Comparison of ENCODE assay signal across 13 cellular contexts in the genomic region with DNA sequence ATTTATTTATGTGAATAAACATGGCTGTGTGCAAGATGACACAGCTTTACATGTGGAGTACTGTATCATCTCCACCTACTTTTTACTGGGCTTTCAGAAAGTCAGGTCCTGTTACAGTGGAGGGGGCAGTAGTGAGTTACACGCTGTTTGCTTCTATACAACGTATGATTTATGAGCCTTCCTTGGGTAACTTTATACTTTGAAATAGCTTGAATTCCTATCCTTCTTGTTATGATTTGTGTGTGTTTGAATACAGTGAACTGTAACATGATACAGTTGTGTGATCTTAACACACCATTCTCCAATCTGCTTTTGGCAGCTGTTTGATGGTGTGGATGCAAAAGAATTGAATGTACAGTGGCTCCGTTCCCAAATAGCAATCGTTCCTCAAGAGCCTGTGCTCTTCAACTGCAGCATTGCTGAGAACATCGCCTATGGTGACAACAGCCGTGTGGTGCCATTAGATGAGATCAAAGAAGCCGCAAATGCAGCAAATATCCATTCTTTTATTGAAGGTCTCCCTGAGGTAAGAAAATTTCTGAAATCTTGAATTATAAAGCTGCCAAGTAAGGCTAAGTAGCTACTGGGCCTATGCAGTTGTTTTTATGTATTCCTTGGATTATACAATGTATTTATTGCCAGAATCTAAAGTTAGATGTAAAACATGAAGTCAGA. TPM values are rescaled to one million over a fixed set of nuclear protein-coding genes. Genes with fewer than 3 reads are reported as not detected.
DNase-seq lines count a peak whose midpoint lies in the region; ATAC-seq, FAIRE-seq and TF ChIP-seq lines count a peak whose summit lies in the region.
"Had no signal": no experiment of that assay in that cellular context is flagged by ENCODE, and none has a peak within 500 bp of the region (broad histone marks: within the 10 kb centered on the region; RNA-seq: fewer than 3 reads in every experiment).

No MANE protein-coding gene starts in this region.

- no peak overlapping the region for H2BK20ac ChIP-seq in H1 (ENCODE audit: low read length)

- H4K20me1 ChIP-seq in H1 (replicated peaks in 1 of 2; ENCODE audit: control insufficient read depth in 1 of 2, insufficient read depth in 2 of 2, low read length in 2 of 2) = no peaks in the 10 kb centered on the region

- 0 out of 2 replicates have a peak, but pooled peaks have one; percentile 28 for TF ChIP-seq CTCF in A673 (conservative IDR thresholded peaks at IDR 0.05; ENCODE audit: low read depth, low read length)
- TF ChIP-seq CTCF in H1 (IDR thresholded peaks at IDR 0.05; ENCODE audit: control extremely low read depth in 1 of 3, insufficient read depth in 1 of 3, low read depth in 1 of 3, low read length in 3 of 3) = peak in 1 of 3 experiments; percentile 37; a peak in 1 of 4 replicates

- no TSS peak for BruUV-seq in A673 (replicated peaks; lab: Mats Ljungman, UMichigan)

- no peak overlapping the region for H3K4me3 Mint-ChIP-seq in activated naive CD8-positive, alpha-beta T cell treated with anti-CD3 and anti-CD28 coated beads for 36 hours
- H3K4me3 Mint-ChIP-seq: activated B cell treated with CpG ODN at 0.5 μM for 24 hours had no signal

- peak; percentile 28 for FAIRE-seq in H1 (lab: Jason Lieb, UNC)

- POLR2A ChIA-PET in A673 (lab: Charles Lee; ENCODE audit: low non-redundant PET) = no interaction called here
- POLR2A ChIA-PET in H1 (lab: Charles Lee; ENCODE audit: partially characterized antibody) = interaction anchor here (1.2 kb wide), 1 partner anchor 9 kb away, joined by 3 read pairs; no protein-coding TSS in a partner anchor

- no peak overlapping the region for H4K5ac ChIP-seq in H1 (ENCODE audit: insufficient read length, low read depth, low read length)

- H3K36me3 ChIP-seq in A673 (ENCODE audit: insufficient read depth, low read length, poor library complexity, severe bottlenecking) (no peaks in the 10 kb centered on the region), H1 (ENCODE audit: control insufficient read depth in 2 of 4, insufficient read depth in 4 of 4, low read length in 3 of 4) (no peaks in the 10 kb centered on the region)

- H4K8ac ChIP-seq in H1 (ENCODE audit: extremely low read depth, insufficient read depth, low read length) = no peak overlapping the region

- H2BK15ac ChIP-seq in H1 (ENCODE audit: low read length) = no peak overlapping the region

- no peak for TF ChIP-seq RAD21 in H1 (IDR thresholded peaks at IDR 0.05 in 1 of 2, conservative IDR thresholded peaks at IDR 0.05 in 1 of 2; ENCODE audit: low read depth in 2 of 2, low read length in 2 of 2)

- no peaks in the 10 kb centered on the region for H3K79me2 ChIP-seq in H1 (ENCODE audit: control insufficient read depth in 1 of 2, insufficient read depth in 2 of 2, low read length in 2 of 2)

- H3K4me1 ChIP-seq in A673 (ENCODE audit: insufficient read depth, low read length, poor library complexity, severe bottlenecking) = no peaks in the 10 kb centered on the region
- H3K4me1 ChIP-seq in H1 (replicated peaks in 1 of 4; ENCODE audit: control insufficient read depth in 3 of 4, insufficient read depth in 4 of 4, low read length in 3 of 4) = peaks cover 2 to 4% (median 3%) of the 10 kb centered on the region in 4 experiments; a peak in 4 of 7 replicates

- H3K4me3 ChIP-seq in A673 (ENCODE audit: low read depth, low read length, poor library complexity, severe bottlenecking) = no peak overlapping the region
- no peak overlapping the region for H3K4me3 ChIP-seq in H1 (ENCODE audit: extremely low read depth in 1 of 4, insufficient read depth in 2 of 4, low read depth in 3 of 4, low read length in 4 of 4)

- no peak overlapping the region for H3K14ac ChIP-seq in H1 (ENCODE audit: insufficient read length)

- H3K23me2 ChIP-seq in H1 (ENCODE audit: low read depth, low read length) = no peaks in the 10 kb centered on the region

- H3K4me2 ChIP-seq in H1 (ENCODE audit: insufficient read depth in 1 of 2, low read depth in 2 of 2, low read length in 2 of 2) = no peak overlapping the region

- H3K36me3 Mint-ChIP-seq in activated naive CD8-positive, alpha-beta T cell treated with anti-CD3 and anti-CD28 coated beads for 36 hours = no peaks in the 10 kb centered on the region

- CTCF ChIA-PET in A673 (lab: Charles Lee) = no interaction called here
- CTCF ChIA-PET in H1 (lab: Charles Lee; ENCODE audit: partially characterized antibody) = interaction anchor here (0.6 to 2.2 kb wide), 15 partner anchors 9 to 391 kb away, joined by 3 to 8 read pairs (median 3); no protein-coding TSS in a partner anchor

- TF ChIP-seq POLR2A in H1 (IDR thresholded peaks at IDR 0.05; ENCODE audit: control extremely low read depth in 1 of 2, low read depth in 2 of 2, low read length in 2 of 2) = no peak

- H3K27me3 ChIP-seq in A673 (replicated peaks; ENCODE audit: insufficient read depth, low read depth, low read length, poor library complexity) (peaks cover 47% of the 10 kb centered on the region), H1 (replicated peaks in 1 of 4; ENCODE audit: control insufficient read depth in 3 of 4, extremely low read depth in 1 of 4, insufficient read depth in 3 of 4, low read length in 3 of 4) (no peaks in the 10 kb centered on the region)

- H3K27ac Mint-ChIP-seq in activated naive CD8-positive, alpha-beta T cell treated with anti-CD3 and anti-CD28 coated beads for 36 hours = no peak overlapping the region
- H3K27ac Mint-ChIP-seq: activated B cell treated with CpG ODN at 0.5 μM for 24 hours had no signal

- TF ChIP-seq EP300 in H1 (IDR thresholded peaks at IDR 0.05; ENCODE audit: borderline replicate concordance in 1 of 2, low read depth in 2 of 2, low read length in 2 of 2) = no peak

- no peaks in the 10 kb centered on the region for H3K9me3 Mint-ChIP-seq in activated naive CD8-positive, alpha-beta T cell treated with anti-CD3 and anti-CD28 coated beads for 36 hours
- H3K9me3 Mint-ChIP-seq: activated B cell treated with CpG ODN at 0.5 μM for 24 hours had no signal

- H3K18ac ChIP-seq in H1 (ENCODE audit: extremely low read depth, low read length) = no peak overlapping the region

- H2AK5ac ChIP-seq in H1 (ENCODE audit: low read depth, low read length) = no peak overlapping the region

- no peak overlapping the region for H3K56ac ChIP-seq in H1 (replicated peaks; ENCODE audit: insufficient read length, low read depth, low read length)

- H3K27me3 Mint-ChIP-seq in activated naive CD8-positive, alpha-beta T cell treated with anti-CD3 and anti-CD28 coated beads for 36 hours = peaks cover 15% of the 10 kb centered on the region
- H3K27me3 Mint-ChIP-seq: activated B cell treated with CpG ODN at 0.5 μM for 24 hours had no signal

- H2BK12ac ChIP-seq in H1 (ENCODE audit: low read depth, low read length) = no peak overlapping the region

- no peak for ATAC-seq in HG03196 (IDR thresholded peaks at IDR 0.05; ENCODE audit: unreplicated experiment)

- in situ Hi-C loops in KBM-7 (cut with MboI; ENCODE audit: low pct_unique_long_range_greater_than_20kb, low sequenced_read_pairs) = no loop called here

- intact Hi-C loops in A673 (cut with micrococcal nuclease; ENCODE audit: unreplicated experiment) = no loop called here

- H3K4ac ChIP-seq in H1 (replicated peaks; ENCODE audit: insufficient read length, low read depth, low read length) = no peak overlapping the region

- H3K4me1 Mint-ChIP-seq in activated naive CD8-positive, alpha-beta T cell treated with anti-CD3 and anti-CD28 coated beads for 36 hours = no peaks in the 10 kb centered on the region
- H3K4me1 Mint-ChIP-seq: activated B cell treated with CpG ODN at 0.5 μM for 24 hours had no signal

- DNase-seq in A673 (ENCODE audit: low spot score) (peak; percentile 11), HT-29 (ENCODE audit: low spot score) (peak; percentile 36), NCI-H510A treated with DMSO at 0.1 percent for 48 hours (lab: John Stamatoyannopoulos, UW) (peak; percentile 82), H1 (ENCODE audit: low read depth in 1 of 2, low spot score in 2 of 2) (no peak), KBM-7 (no peak)
- no peak for DNase-seq in activated naive CD8-positive, alpha-beta T cell treated with anti-CD3 and anti-CD28 coated beads for 36 hours
- DNase-seq in activated CD8-positive, alpha-beta memory T cell treated with anti-CD3 and anti-CD28 coated beads, Interleukin-2, amount 50 U/mL, for 4 hours = no peak
- DNase-seq: activated B cell treated with CpG ODN at 0.5 μM for 24 hours; activated naive CD4-positive, alpha-beta T cell treated with anti-CD3 and anti-CD28 coated beads, Interleukin-2, amount 50 U/mL, for 16 hours; NCI-H446 had no signal

- H3K27ac ChIP-seq in A673 (ENCODE audit: low read depth, low read length, poor library complexity, severe bottlenecking) (no peak overlapping the region), H1 (ENCODE audit: low read depth, low read length) (no peak overlapping the region)

- H3K9me3 ChIP-seq in A673 (ENCODE audit: low read depth, low read length, poor library complexity, severe bottlenecking) = no peaks in the 10 kb centered on the region
- no peaks in the 10 kb centered on the region for H3K9me3 ChIP-seq in H1 (ENCODE audit: insufficient read depth in 2 of 2, low read depth in 1 of 2, low read length in 1 of 2)

- H2AFZ ChIP-seq in H1 (ENCODE audit: low read length) = no peak overlapping the region

- H2BK5ac ChIP-seq in H1 (ENCODE audit: low read depth, low read length) = no peak overlapping the region

- no peak overlapping the region for H3K9ac ChIP-seq in H1 (replicated peaks in 1 of 4; ENCODE audit: extremely low read depth in 1 of 4, low read depth in 3 of 4, low read length in 3 of 4)

- H3K23ac ChIP-seq in H1 (ENCODE audit: insufficient read length) = no peak overlapping the region

- 74% methylated on average over 7 of the region's 7 CpGs; no CpG with 5 or more reads in 1 of the 2 experiments for WGBS in H1 (ENCODE audit: extremely low coverage in 1 of 2, insufficient coverage in 1 of 2, insufficient read length in 1 of 2, insufficient replicate concordance in 2 of 2, low coverage in 1 of 2, low lambda C conversion rate in 2 of 2, missing lambda C conversion rate in 1 of 2), 2 experiments

- peak overlapping the region; percentile 1 for H4K91ac ChIP-seq in H1 (replicated peaks; ENCODE audit: insufficient read length, low read length)

- no peaks in the 10 kb centered on the region for H3K79me1 ChIP-seq in H1 (ENCODE audit: low read depth, low read length)

- no peak overlapping the region for H2BK120ac ChIP-seq in H1 (replicated peaks; ENCODE audit: low read depth, low read length)

RNA-seq across cellular contexts. Expression of a gene that starts 41.6 kb away (rescaled TPM):
- not detected in 2 replicates for total RNA-seq in A673 (2021)
- total RNA-seq in HT-29 (2014; rRNA removed; shearing (Covaris generic)) = not detected in 2 replicates
- 10.6 and 12.0 TPM in 2 replicates for total RNA-seq in H1 (2021; fragmentation: NEBNext Ultra II Directional; extraction: Animal tissue kit (Norgen Biotek cat#: 25700))
- 11.3 and 13.5 TPM in 2 replicates for polyA plus RNA-seq in H1 (2011; rRNA removed)
- polyA plus RNA-seq in H1 (2011; cell fraction: cytosol; rRNA removed) = 7.9 TPM
- polyA plus RNA-seq in H1 (2011; cell fraction: nucleus; rRNA removed) = 11.6 TPM
- 6.5 to 9.0 TPM (median 6.8 TPM) in 4 replicates for polyA plus RNA-seq in H1 (2012, experiment 1 of 2)
- polyA plus RNA-seq in H1 (2012, experiment 2 of 2) = 4.7 TPM
- polyA plus RNA-seq in H1 (2013, experiment 1 of 2) = 3.4 TPM
- polyA plus RNA-seq in H1 (2013, experiment 2 of 2) = 2.8 TPM
- polyA minus RNA-seq in H1 (2011; rRNA and poly(A)+ RNA removed) = 3.4 and 3.8 TPM in 2 replicates
- polyA minus RNA-seq in H1 (2011; cell fraction: cytosol; rRNA and poly(A)+ RNA removed) = 9.6 TPM
- 9.8 TPM for polyA minus RNA-seq in H1 (2011; cell fraction: nucleus; rRNA and poly(A)+ RNA removed)
- not detected for total RNA-seq in activated naive CD8-positive, alpha-beta T cell treated with anti-CD3 and anti-CD28 coated beads for 36 hours
- total RNA-seq: activated B cell treated with CpG ODN at 0.5 μM for 24 hours, osteoblast had no signal
- polyA plus RNA-seq: BJ had no signal

Comparison
In these comparisons a context has a peak if more than half of its experiments do, and no peak if none do; other contexts are left out.
1. DNase-seq: peak in A673 (single experiment), HT-29 (single experiment) and NCI-H510A treated with DMSO at 0.1 percent for 48 hours (single experiment); none in H1 (0 of 2), activated naive CD8-positive, alpha-beta T cell treated with anti-CD3 and anti-CD28 coated beads for 36 hours (single experiment), KBM-7 (single experiment) and activated CD8-positive, alpha-beta memory T cell treated with anti-CD3 and anti-CD28 coated beads, Interleukin-2, amount 50 U/mL, for 4 hours (single experiment).
2. RNA of a gene that starts 41.6 kb away (total RNA-seq): 10.6 to 12.0 TPM in H1; not detected in activated naive CD8-positive, alpha-beta T cell treated with anti-CD3 and anti-CD28 coated beads for 36 hours, not detected in A673 and not detected in HT-29; every median in the first group is over 10 times any median in the second.